Comparison of ENCODE assay signal across 24 cellular contexts in genomic region chr22:19457828-19458428, GRCh38.
"Had no signal": no experiment of that assay in that cellular context is flagged by ENCODE, and none has a peak within 500 bp of the region (broad histone marks: within the 10 kb centered on the region; RNA-seq: fewer than 3 reads in every experiment).

No MANE protein-coding gene starts in this region.

- H3K4me3 ChIP-seq: SJSA1 had no signal

- H3K27me3 ChIP-seq: SJSA1 had no signal

- H3K9me3 ChIP-seq: SJSA1, SK-N-SH had no signal

- H3K4me2 ChIP-seq: SK-N-SH had no signal

- DNase-seq: activated CD4-positive, alpha-beta memory T cell treated with anti-CD3 and anti-CD28 coated beads, Interleukin-2, amount 10 ng/mL, durations not matched to agents 7 days and 5 days; activated CD4-positive, alpha-beta T cell treated with anti-CD3 and anti-CD28 coated beads for 36 hours; activated CD4-positive, alpha-beta T cell treated with anti-CD3 and anti-CD28 coated beads, Interleukin-2, amount 50 U/mL, for 1 hour; activated CD8-positive, alpha-beta memory T cell treated with anti-CD3 and anti-CD28 coated beads for 24 hours; activated CD8-positive, alpha-beta memory T cell treated with anti-CD3 and anti-CD28 coated beads, Interleukin-2, amount 10 ng/mL, durations not matched to agents 7 days and 5 days; activated CD8-positive, alpha-beta memory T cell treated with anti-CD3 and anti-CD28 coated beads, Interleukin-2, amount 50 U/mL, for 48 hours; activated naive CD4-positive, alpha-beta T cell treated with anti-CD3 and anti-CD28 coated beads, Interleukin-2, amount 10 ng/mL, durations not matched to agents 7 days and 5 days; activated naive CD8-positive, alpha-beta T cell treated with anti-CD3 and anti-CD28 coated beads, Interleukin-2, amount 50 U/mL, for 24 hours; anterior cingulate cortex; caudate nucleus; Karpas-422; KBM-7; NCI-H1105; NCI-H1417 treated with DMSO at 0.1 percent for 48 hours; NCI-H187 treated with DMSO at 0.1 percent for 48 hours; NCI-H2081; NCI-H2171 treated with DMSO at 0.1 percent for 48 hours; NCI-H226; NCI-H446 treated with DMSO at 0.1 percent for 48 hours; NCI-H524; NCI-H69; SHP77 treated with DMSO at 0.1 percent for 48 hours; SK-N-SH had no signal

- H3K9ac ChIP-seq: SK-N-SH had no signal
